ENCODE assay signal across 28 cellular contexts in genomic region chr7:121195010-121195409, GRCh38.
"Had no signal": no experiment of that assay in that cellular context is flagged by ENCODE, and none has a peak within 500 bp of the region (broad histone marks: within the 10 kb centered on the region; RNA-seq: fewer than 3 reads in every experiment).

No MANE protein-coding gene starts in this region.

- H3K27me3 ChIP-seq: hepatocyte, neural progenitor cell, neutrophil, right atrium auricular region, right lobe of liver, suprapubic skin, tibial artery, upper lobe of right lung had no signal

- H3K27ac Mint-ChIP-seq: naive B cell; natural killer cell; neural progenitor cell; stimulated activated effector memory CD8-positive, alpha-beta T cell treated with anti-CD3 and anti-CD28 coated beads, Interleukin-12 subunit alpha, Interleukin-12 subunit beta, amount 100 ng/mL, for 72 hours; stimulated activated naive CD8-positive, alpha-beta T cell treated with anti-CD3 and anti-CD28 coated beads, Interleukin-15, Interleukin-2, amounts not matched to agents 100 ng/mL and 50 ng/mL, for 24 hours had no signal

- H3K4me3 ChIP-seq: hepatocyte, left ventricle myocardium inferior, lung, neural progenitor cell, right atrium auricular region, right lobe of liver, suprapubic skin, tibial artery, upper lobe of right lung had no signal

- ATAC-seq: natural killer cell; right lobe of liver; stimulated activated effector memory CD8-positive, alpha-beta T cell treated with anti-CD3 and anti-CD28 coated beads, Interleukin-12 subunit alpha, Interleukin-12 subunit beta, amount 100 ng/mL, for 72 hours; upper lobe of right lung had no signal

- H3K9me3 ChIP-seq: left ventricle myocardium inferior, neutrophil, right atrium auricular region, right lobe of liver, suprapubic skin, thoracic aorta, tibial artery, upper lobe of right lung had no signal

- FAIRE-seq: urothelium cell line had no signal

- H3K36me3 Mint-ChIP-seq: mesothelial cell of epicardium; natural killer cell; neural progenitor cell; stimulated activated effector memory CD8-positive, alpha-beta T cell treated with anti-CD3 and anti-CD28 coated beads, Interleukin-12 subunit alpha, Interleukin-12 subunit beta, amount 100 ng/mL, for 72 hours had no signal

- H3K9me3 Mint-ChIP-seq: mesothelial cell of epicardium; natural killer cell; nephron progenitor cell; neural progenitor cell; stimulated activated effector memory CD8-positive, alpha-beta T cell treated with anti-CD3 and anti-CD28 coated beads, Interleukin-12 subunit alpha, Interleukin-12 subunit beta, amount 100 ng/mL, for 72 hours; stimulated activated naive CD8-positive, alpha-beta T cell treated with anti-CD3 and anti-CD28 coated beads, Interleukin-15, Interleukin-2, amounts not matched to agents 100 ng/mL and 50 ng/mL, for 24 hours had no signal

- H3K27ac ChIP-seq: hepatocyte, left ventricle myocardium inferior, neural progenitor cell, neutrophil, parathyroid adenoma, right atrium auricular region, right lobe of liver, suprapubic skin, upper lobe of right lung had no signal

- DNase-seq: islet precursor cell; left ventricle myocardium inferior; mesendoderm; naive B cell; natural killer cell; nephron progenitor cell; occipital lobe; right lobe of liver; stimulated activated CD4-positive, alpha-beta T cell treated with anti-CD3 and anti-CD28 coated beads, Interleukin-12 subunit alpha, Interleukin-12 subunit beta, amount 100 ng/mL, for 4 hours; stimulated activated CD4-positive, alpha-beta T cell treated with anti-CD3 and anti-CD28 coated beads, Interleukin-15, amount 100 ng/mL, for 24 hours; stimulated activated CD4-positive, alpha-beta T cell treated with anti-CD3 and anti-CD28 coated beads, Interleukin-2, amount 100 ng/mL, for 24 hours; stimulated activated CD4-positive, alpha-beta T cell treated with anti-CD3 and anti-CD28 coated beads, Interleukin-4, amount 100 ng/mL, for 1 hour; stimulated activated naive CD4-positive, alpha-beta T cell; tibial artery; trophoblast cell; upper lobe of right lung had no signal

- H3K9ac ChIP-seq: neural progenitor cell, parathyroid adenoma had no signal

- H3K79me2 ChIP-seq: hepatocyte, parathyroid adenoma had no signal

- H3K36me3 ChIP-seq: left ventricle myocardium inferior, neural progenitor cell, neutrophil, right atrium auricular region, right lobe of liver, suprapubic skin, thoracic aorta, tibial artery, upper lobe of right lung had no signal

- H3K4me3 Mint-ChIP-seq: mesothelial cell of epicardium; naive B cell; natural killer cell; nephron progenitor cell; neural progenitor cell; stimulated activated effector memory CD8-positive, alpha-beta T cell treated with anti-CD3 and anti-CD28 coated beads, Interleukin-12 subunit alpha, Interleukin-12 subunit beta, amount 100 ng/mL, for 72 hours; stimulated activated naive CD8-positive, alpha-beta T cell treated with anti-CD3 and anti-CD28 coated beads, Interleukin-15, Interleukin-2, amounts not matched to agents 100 ng/mL and 50 ng/mL, for 24 hours had no signal

- H2AFZ ChIP-seq: hepatocyte, parathyroid adenoma had no signal

- H3K4me1 Mint-ChIP-seq: natural killer cell; nephron progenitor cell; stimulated activated effector memory CD8-positive, alpha-beta T cell treated with anti-CD3 and anti-CD28 coated beads, Interleukin-12 subunit alpha, Interleukin-12 subunit beta, amount 100 ng/mL, for 72 hours had no signal

- H3K4me2 ChIP-seq: hepatocyte, neural progenitor cell had no signal

- H3K27me3 Mint-ChIP-seq: naive B cell had no signal

- H3K4me1 ChIP-seq: neural progenitor cell, parathyroid adenoma, right lobe of liver, suprapubic skin, upper lobe of right lung had no signal
